Comparison of ENCODE assay signal across 14 cellular contexts in the genomic region with DNA sequence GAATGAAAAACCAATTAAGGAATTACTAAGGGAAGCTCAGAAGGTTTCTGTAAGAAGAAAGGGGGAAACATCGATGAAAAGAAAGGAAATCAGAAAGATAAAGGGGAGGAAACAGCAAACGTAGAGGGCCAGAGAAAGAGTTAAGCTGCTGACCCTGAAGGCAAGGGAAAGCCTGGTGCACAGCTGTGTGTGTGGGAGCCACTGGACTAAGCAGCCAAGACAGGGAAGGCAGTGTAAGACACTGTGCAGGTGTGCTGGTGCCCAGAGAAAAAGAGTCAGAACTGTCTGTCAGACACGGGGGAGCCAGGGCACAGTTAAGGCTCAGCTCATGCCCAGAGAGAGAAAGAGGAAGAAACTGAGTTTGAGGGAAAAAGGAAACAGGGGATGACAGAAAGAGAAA.
DNase-seq lines count a peak whose midpoint lies in the region; ATAC-seq and TF ChIP-seq lines count a peak whose summit lies in the region.
"Had no signal": no experiment of that assay in that cellular context is flagged by ENCODE, and none has a peak within 500 bp of the region (broad histone marks: within the 10 kb centered on the region; RNA-seq: fewer than 3 reads in every experiment).

No MANE protein-coding gene starts in this region.

- peak overlapping the region; percentile 60 for H3K27ac Mint-ChIP-seq in stimulated activated naive CD8-positive, alpha-beta T cell treated with anti-CD3 and anti-CD28 coated beads, Interleukin-15, Interleukin-2, amounts not matched to agents 100 ng/mL and 50 ng/mL, for 24 hours
- H3K27ac Mint-ChIP-seq in stimulated activated naive CD8-positive, alpha-beta T cell treated with anti-CD3 and anti-CD28 coated beads, Interleukin-15, amount 100 ng/mL, for 72 hours, result peak overlapping the region in 1 of 2 donors; percentile 2
- peak overlapping the region in 3 of 8 donors; percentile 5 to 31 (median 13) for H3K27ac Mint-ChIP-seq in CD8-positive, alpha-beta memory T cell
- H3K27ac Mint-ChIP-seq: HFFc6 had no signal

- intact Hi-C loops in left lung (cut with DNase I), result no loop called here

- no peaks in the 10 kb centered on the region for H3K27me3 ChIP-seq in adipocyte (replicated peaks; ENCODE audit: control insufficient read depth, insufficient read depth, low read length)
- no peaks in the 10 kb centered on the region for H3K27me3 ChIP-seq in left lung
- H3K27me3 ChIP-seq in CD8-positive, alpha-beta memory T cell (ENCODE audit: insufficient read depth, low read length, poor library complexity, severe bottlenecking), result no peaks in the 10 kb centered on the region
- H3K27me3 ChIP-seq: esophagus squamous epithelium had no signal

- no peak overlapping the region for H3K4me3 Mint-ChIP-seq in stimulated activated naive CD8-positive, alpha-beta T cell treated with anti-CD3 and anti-CD28 coated beads, Interleukin-15, Interleukin-2, amounts not matched to agents 100 ng/mL and 50 ng/mL, for 24 hours
- H3K4me3 Mint-ChIP-seq in stimulated activated naive CD8-positive, alpha-beta T cell treated with anti-CD3 and anti-CD28 coated beads, Interleukin-15, amount 100 ng/mL, for 72 hours, result no peak overlapping the region
- H3K4me3 Mint-ChIP-seq in CD8-positive, alpha-beta memory T cell, result no peak overlapping the region
- H3K4me3 Mint-ChIP-seq: HFFc6 had no signal

- ATAC-seq in stimulated activated naive CD8-positive, alpha-beta T cell treated with anti-CD3 and anti-CD28 coated beads, Interleukin-15, amount 100 ng/mL, for 72 hours, result no peak
- ATAC-seq in left lung (peak; percentile 13), HG02884 (IDR thresholded peaks at IDR 0.05; ENCODE audit: unreplicated experiment) (no peak)

- H3K4me1 ChIP-seq in adipocyte (ENCODE audit: control insufficient read depth, insufficient read depth, low read length), result peaks cover 34% of the 10 kb centered on the region
- no peaks in the 10 kb centered on the region for H3K4me1 ChIP-seq in left lung
- H3K4me1 ChIP-seq in CD8-positive, alpha-beta memory T cell (ENCODE audit: insufficient read depth, low read length), result no peaks in the 10 kb centered on the region

- peaks cover 35% of the 10 kb centered on the region for H3K36me3 Mint-ChIP-seq in stimulated activated naive CD8-positive, alpha-beta T cell treated with anti-CD3 and anti-CD28 coated beads, Interleukin-15, Interleukin-2, amounts not matched to agents 100 ng/mL and 50 ng/mL, for 24 hours (ENCODE audit: low read depth)
- H3K36me3 Mint-ChIP-seq in CD8-positive, alpha-beta memory T cell, result peaks cover 6 to 43% (median 12%) of the 10 kb centered on the region in 3 donors

- H3K4me3 ChIP-seq in adipocyte (ENCODE audit: low read length) (no peak overlapping the region), left lung (no peak overlapping the region)
- H3K4me3 ChIP-seq in CD8-positive, alpha-beta memory T cell (ENCODE audit: low read length), result no peak overlapping the region
- H3K4me3 ChIP-seq: esophagus squamous epithelium had no signal

- peaks cover 13% of the 10 kb centered on the region for H3K4me1 Mint-ChIP-seq in stimulated activated naive CD8-positive, alpha-beta T cell treated with anti-CD3 and anti-CD28 coated beads, Interleukin-15, Interleukin-2, amounts not matched to agents 100 ng/mL and 50 ng/mL, for 24 hours (ENCODE audit: low read depth)
- peaks cover 17% of the 10 kb centered on the region for H3K4me1 Mint-ChIP-seq in stimulated activated naive CD8-positive, alpha-beta T cell treated with anti-CD3 and anti-CD28 coated beads, Interleukin-15, amount 100 ng/mL, for 72 hours
- peaks cover 0 to 12% (median 0%) of the 10 kb centered on the region in 3 donors for H3K4me1 Mint-ChIP-seq in CD8-positive, alpha-beta memory T cell

- CTCF ChIA-PET in CD8-positive, alpha-beta memory T cell (lab: Charles Lee), result no interaction called here

- H3K36me3 ChIP-seq in adipocyte (ENCODE audit: control insufficient read depth, insufficient read depth, low read length, severe bottlenecking) (peaks cover 10% of the 10 kb centered on the region), left lung (peaks cover 0 to 24% of the 10 kb centered on the region in 2 donors)
- no peaks in the 10 kb centered on the region for H3K36me3 ChIP-seq in CD8-positive, alpha-beta memory T cell (ENCODE audit: insufficient read depth, low read length)

- POLR2A ChIA-PET in CD8-positive, alpha-beta memory T cell (lab: Charles Lee), result no interaction called here

- H3K9ac ChIP-seq in adipocyte (ENCODE audit: low read length), result peak overlapping the region; percentile 58

- TF ChIP-seq CTCF in left lung (IDR thresholded peaks at IDR 0.05), result no peak

- no peak for DNase-seq in stimulated activated naive CD8-positive, alpha-beta T cell treated with anti-CD3 and anti-CD28 coated beads, Interleukin-15, amount 100 ng/mL, for 72 hours
- no peak for DNase-seq in adipocyte (ENCODE audit: low read depth)
- no peak for DNase-seq in left lung
- no peak for DNase-seq in activated T-cell treated with anti-CD3 and anti-CD28 coated beads, Interleukin-2, amount 50 U/mL, for 1 hour
- DNase-seq in CD8-positive, alpha-beta memory T cell, result no peak
- DNase-seq in NCI-H1694 treated with DMSO at 0.1 percent for 48 hours (lab: John Stamatoyannopoulos, UW), result no peak
- DNase-seq: esophagus squamous epithelium; HFFc6; NCI-H1436 treated with DMSO at 0.1 percent for 48 hours; stimulated activated CD4-positive, alpha-beta T cell treated with anti-CD3 and anti-CD28 coated beads, Interleukin-15, amount 100 ng/mL, for 24 hours; substantia nigra had no signal

- H3K27me3 Mint-ChIP-seq in stimulated activated naive CD8-positive, alpha-beta T cell treated with anti-CD3 and anti-CD28 coated beads, Interleukin-15, Interleukin-2, amounts not matched to agents 100 ng/mL and 50 ng/mL, for 24 hours, result no peaks in the 10 kb centered on the region
- H3K27me3 Mint-ChIP-seq in stimulated activated naive CD8-positive, alpha-beta T cell treated with anti-CD3 and anti-CD28 coated beads, Interleukin-15, amount 100 ng/mL, for 72 hours, result no peaks in the 10 kb centered on the region
- no peaks in the 10 kb centered on the region for H3K27me3 Mint-ChIP-seq in CD8-positive, alpha-beta memory T cell

- H3K9me3 ChIP-seq in adipocyte (ENCODE audit: control insufficient read depth, low read length) (no peaks in the 10 kb centered on the region), left lung (no peaks in the 10 kb centered on the region)
- no peaks in the 10 kb centered on the region for H3K9me3 ChIP-seq in CD8-positive, alpha-beta memory T cell (ENCODE audit: low read length)
- H3K9me3 ChIP-seq: esophagus squamous epithelium had no signal

- H3K9me3 Mint-ChIP-seq in stimulated activated naive CD8-positive, alpha-beta T cell treated with anti-CD3 and anti-CD28 coated beads, Interleukin-15, Interleukin-2, amounts not matched to agents 100 ng/mL and 50 ng/mL, for 24 hours, result no peaks in the 10 kb centered on the region
- no peaks in the 10 kb centered on the region for H3K9me3 Mint-ChIP-seq in stimulated activated naive CD8-positive, alpha-beta T cell treated with anti-CD3 and anti-CD28 coated beads, Interleukin-15, amount 100 ng/mL, for 72 hours
- H3K9me3 Mint-ChIP-seq in CD8-positive, alpha-beta memory T cell, result no peaks in the 10 kb centered on the region
- H3K9me3 Mint-ChIP-seq: HFFc6 had no signal

- H3K27ac ChIP-seq in left lung, result no peak overlapping the region
- no peak overlapping the region for H3K27ac ChIP-seq in CD8-positive, alpha-beta memory T cell (ENCODE audit: low read depth, low read length)
- H3K27ac ChIP-seq: VCaP had no signal
